10 cellular contexts compared by ENCODE assay signal in genomic region chr1:45892068-45892785, GRCh38.
DNase-seq lines count a peak whose midpoint lies in the region; ATAC-seq, FAIRE-seq and TF ChIP-seq lines count a peak whose summit lies in the region.
"Had no signal": no experiment of that assay in that cellular context is flagged by ENCODE, and none has a peak within 500 bp of the region (broad histone marks: within the 10 kb centered on the region; RNA-seq: fewer than 3 reads in every experiment).

No MANE protein-coding gene starts in this region.

- no peak for TF ChIP-seq POLR2A in GM12892 (IDR thresholded peaks at IDR 0.05; ENCODE audit: low read depth, low read length)

- ATAC-seq in RWPE2 (ENCODE audit: low read depth), result peak; percentile 93

- H3K4me1 ChIP-seq in RWPE2 (ENCODE audit: insufficient read depth, poor library complexity, severe bottlenecking), result peaks cover 24% of the 10 kb centered on the region

- H3K4me3 ChIP-seq in RWPE2 (ENCODE audit: severe bottlenecking), result no peak overlapping the region

- H3K27ac ChIP-seq in RWPE2 (ENCODE audit: poor library complexity, severe bottlenecking), result peak overlapping the region; percentile 81
- H3K27ac ChIP-seq: C4-2B had no signal

- DNase-seq in ACHN (peak; percentile 91), RWPE2 (ENCODE audit: low spot score) (no peak), fibroblast of peridontal ligament (ENCODE audit: extremely low read depth) (peak; percentile 91), myocyte (ENCODE audit: low read depth) (peak; percentile 95), NCI-H524 treated with DMSO at 0.1 percent for 48 hours (lab: John Stamatoyannopoulos, UW) (no peak), SK-N-DZ (ENCODE audit: low spot score) (no peak), GDM1 (lab: John Stamatoyannopoulos, UW) (no peak), GM12892 (ENCODE audit: insufficient read length) (no peak)
- DNase-seq: activated CD4-positive, alpha-beta T cell treated with anti-CD3 and anti-CD28 coated beads for 4 hours had no signal

- H3K36me3 ChIP-seq in RWPE2 (ENCODE audit: low read depth), result no peaks in the 10 kb centered on the region

- no peak for FAIRE-seq in GM12892 (lab: Jason Lieb, UNC)

- no peaks in the 10 kb centered on the region for H3K9me3 ChIP-seq in RWPE2 (ENCODE audit: severe bottlenecking)

- in situ Hi-C loops in ACHN (cut with HindIII; ENCODE audit: low pct_ligation_motif_present, low pct_unique_long_range_greater_than_20kb, low sequenced_read_pairs), result no loop called here

- TF ChIP-seq CTCF in RWPE2 (IDR thresholded peaks at IDR 0.05; ENCODE audit: poor library complexity, severe bottlenecking), result no peak

- H3K27me3 ChIP-seq in RWPE2 (ENCODE audit: insufficient read depth, poor library complexity, severe bottlenecking), result no peaks in the 10 kb centered on the region

Comparison
In these comparisons a context has a peak if more than half of its experiments do, and no peak if none do; other contexts are left out.
1. DNase-seq: peak in ACHN (single experiment), fibroblast of peridontal ligament (single experiment) and myocyte (single experiment); none in RWPE2 (single experiment), NCI-H524 treated with DMSO at 0.1 percent for 48 hours (single experiment), SK-N-DZ (single experiment), GDM1 (single experiment) and GM12892 (single experiment).